In the genomic region with DNA sequence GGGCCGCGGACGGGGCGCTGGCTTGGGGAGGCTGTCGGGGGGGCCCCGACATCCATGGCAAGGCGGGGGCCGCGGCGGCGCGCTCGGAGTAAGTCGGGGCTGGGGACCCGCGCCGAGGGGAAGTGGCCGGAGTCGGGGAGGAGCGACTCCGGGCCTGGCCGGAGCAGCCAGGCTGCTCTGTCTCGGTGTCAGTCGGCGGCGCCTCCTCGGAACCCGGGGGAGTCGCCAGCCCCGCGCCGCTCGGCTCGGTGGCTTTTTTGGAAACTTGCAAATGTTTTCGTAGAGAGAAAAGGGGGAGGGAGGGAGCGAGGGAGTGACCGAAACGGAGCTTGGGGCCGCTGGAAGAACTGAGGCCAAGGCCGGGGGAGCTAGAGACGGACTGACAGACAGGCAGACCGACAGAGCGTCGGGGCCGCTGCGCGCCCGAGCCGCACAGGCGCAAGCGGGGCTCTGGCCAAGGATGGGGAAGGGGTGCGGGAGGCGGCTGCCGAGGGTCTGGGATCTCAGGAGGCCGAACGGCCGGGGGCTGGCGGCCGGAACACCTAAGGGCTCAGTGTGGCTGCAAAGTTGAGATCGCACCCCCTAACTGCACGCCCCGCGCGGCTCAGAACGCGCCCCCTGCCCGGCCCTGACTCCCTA, we compare ENCODE assay signal across 8 cellular contexts. TPM values are rescaled to one million over a fixed set of nuclear protein-coding genes. Genes with fewer than 3 reads are reported as not detected.
A peak's percentile ranks its signal among the peaks of the same experiment; 100 is the strongest.
DNase-seq lines count a peak whose midpoint lies in the region; ATAC-seq and TF ChIP-seq lines count a peak whose summit lies in the region.

No MANE protein-coding gene starts in this region.

- H3K9me3 ChIP-seq in prostate gland: no peaks in the 10 kb centered on the region

- no peaks in the 10 kb centered on the region for H3K36me3 Mint-ChIP-seq in activated B cell treated with CpG ODN at 0.5 μM for 24 hours (ENCODE audit: low read depth)

- WGBS in prostate gland: 1% methylated on average over 52 of the region's 67 CpGs

- H3K27ac ChIP-seq in prostate gland: peak overlapping the region; percentile 54 to 56

- H3K4me3 Mint-ChIP-seq in activated B cell treated with CpG ODN at 0.5 μM for 24 hours: peak overlapping the region; percentile 77

- DNase-seq in NCI-H748 (lab: John Stamatoyannopoulos, UW; ENCODE audit: unreplicated experiment) (peak; percentile 41), NCI-H748 treated with DMSO at 0.1 percent for 48 hours (lab: John Stamatoyannopoulos, UW) (no peak), activated B cell treated with CpG ODN at 0.5 μM for 24 hours (no peak), Right ventricle myocardium superior (no peak), prostate gland (ENCODE audit: low spot score) (no peak), NAMALWA (ENCODE audit: low spot score) (no peak)
- no peak for DNase-seq in effector CD8-positive, alpha-beta T cell (lab: John Stamatoyannopoulos, UW)

- TF ChIP-seq CTCF in activated B cell treated with CpG ODN at 0.5 μM for 24 hours (IDR thresholded peaks at IDR 0.05) (no peak), prostate gland (IDR thresholded peaks at IDR 0.05) (no peak)

- no peak overlapping the region for H3K27ac Mint-ChIP-seq in activated B cell treated with CpG ODN at 0.5 μM for 24 hours

- H3K9me3 Mint-ChIP-seq in activated B cell treated with CpG ODN at 0.5 μM for 24 hours: no peaks in the 10 kb centered on the region

- no peaks in the 10 kb centered on the region for H3K4me1 ChIP-seq in prostate gland (replicated peaks)

- intact Hi-C loops in activated B cell treated with CpG ODN at 0.5 μM for 24 hours (cut with micrococcal nuclease) (no loop called here), Right ventricle myocardium superior (cut with DNase I) (no loop called here), prostate gland (cut with DNase I) (no loop called here)

- H3K27me3 ChIP-seq in prostate gland (replicated peaks; ENCODE audit: insufficient read depth): peaks cover 5% of the 10 kb centered on the region

- peak overlapping the region; percentile 42 for H3K4me3 ChIP-seq in prostate gland

- ATAC-seq in activated B cell treated with CpG ODN at 0.5 μM for 24 hours (ENCODE audit: low read depth): peak; percentile 39
- ATAC-seq in Right ventricle myocardium superior (ENCODE audit: poor library complexity): peak; percentile 56
- no peak for ATAC-seq in HG02981 (IDR thresholded peaks at IDR 0.05; ENCODE audit: unreplicated experiment)

- POLR2A ChIA-PET in activated B cell treated with CpG ODN at 0.5 μM for 24 hours (lab: Charles Lee): no interaction called here

- no peaks in the 10 kb centered on the region for H3K36me3 ChIP-seq in prostate gland

- no peak for TF ChIP-seq POLR2A in prostate gland (IDR thresholded peaks at IDR 0.05)

- CTCF ChIA-PET in activated B cell treated with CpG ODN at 0.5 μM for 24 hours (lab: Charles Lee): no interaction called here

- peaks cover 12% of the 10 kb centered on the region for H3K4me1 Mint-ChIP-seq in activated B cell treated with CpG ODN at 0.5 μM for 24 hours

- peaks cover 41% of the 10 kb centered on the region for H3K27me3 Mint-ChIP-seq in activated B cell treated with CpG ODN at 0.5 μM for 24 hours

RNA-seq across cellular contexts. Expression of a gene that starts 5.0 kb away (rescaled TPM):
- total RNA-seq in activated B cell treated with CpG ODN at 0.5 μM for 24 hours: not detected in 2 replicates
- 11.8 TPM for total RNA-seq in Right ventricle myocardium superior
- total RNA-seq in prostate gland: 10 to 100 TPM in 1 of 2 donors, 1 to 10 TPM in 1; 1.3 to 10.8 TPM

RNA-seq across cellular contexts. Expression of a gene that starts 19.3 kb away (rescaled TPM):
- total RNA-seq in activated B cell treated with CpG ODN at 0.5 μM for 24 hours: not detected in 2 replicates
- total RNA-seq in Right ventricle myocardium superior: 10,727 TPM
- 1 to 10 TPM in 1 of 2 donors, not detected in 1; 1.9 TPM for total RNA-seq in prostate gland

Comparison
In these comparisons a context has a peak if more than half of its experiments do, and no peak if none do; other contexts are left out.
1. RNA of a gene that starts 19.3 kb away (total RNA-seq): 10,727 TPM in Right ventricle myocardium superior (single experiment); 1.9 TPM in prostate gland and not detected in activated B cell treated with CpG ODN at 0.5 μM for 24 hours; every median in the first group is over 1,000 times any median in the second.